ENCODE assay signal across 1 cellular context in the genomic region with DNA sequence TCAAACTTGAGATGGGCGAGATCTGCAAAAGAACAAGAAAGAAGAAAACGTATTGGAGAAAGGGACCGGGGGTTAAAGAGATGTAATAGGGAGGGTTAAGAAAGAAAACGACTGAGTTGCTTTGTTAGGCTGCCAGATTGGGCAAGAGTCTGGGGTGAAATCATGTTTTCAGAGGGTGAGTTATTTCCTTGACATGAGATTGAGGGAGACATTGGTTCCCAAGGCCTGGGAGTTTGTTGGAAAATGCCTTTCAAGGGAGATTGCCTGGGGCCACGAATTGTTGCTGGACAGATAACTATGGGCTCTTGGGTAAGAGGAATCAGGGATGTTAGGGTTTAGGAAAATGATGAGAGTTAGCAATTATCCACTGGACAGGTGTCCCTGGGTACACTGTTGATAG.
TF ChIP-seq lines count a peak whose summit lies in the region.

No MANE protein-coding gene starts in this region.

TF ChIP-seq in H1, 55 proteins besides CTCF, POLR2A, EP300 and RAD21:
- TF ChIP-seq TAF7 (optimal IDR thresholded peaks at IDR 0.05; ENCODE audit: borderline replicate concordance, low read depth, low read length) (no peak), HDAC6 (IDR thresholded peaks at IDR 0.05; ENCODE audit: low read depth, low read length) (no peak), GABPA (IDR thresholded peaks at IDR 0.05; ENCODE audit: borderline replicate concordance, insufficient read depth, low read length) (no peak), HDAC2 (IDR thresholded peaks at IDR 0.05; ENCODE audit: borderline replicate concordance in 1 of 2, low read depth in 2 of 2, low read length in 2 of 2) (no peak), SIRT6 (IDR thresholded peaks at IDR 0.05; ENCODE audit: low read length) (no peak), TAF1 (IDR thresholded peaks at IDR 0.05; ENCODE audit: low read depth, low read length) (no peak), CTBP2 (IDR thresholded peaks at IDR 0.05; ENCODE audit: borderline replicate concordance, insufficient read depth, insufficient read length, low read length) (no peak), EZH2 (IDR thresholded peaks at IDR 0.05; ENCODE audit: low read depth, low read length, severe bottlenecking) (no peak), MAFK (IDR thresholded peaks at IDR 0.05; ENCODE audit: low read depth, low read length) (no peak), YY1 (IDR thresholded peaks at IDR 0.05; ENCODE audit: low read depth, low read length) (no peak), JUN (IDR thresholded peaks at IDR 0.05; ENCODE audit: low read depth, low read length) (no peak), RBBP5 (IDR thresholded peaks at IDR 0.05; ENCODE audit: borderline replicate concordance, low read depth, low read length) (no peak)
- TF ChIP-seq, protein P1, sequence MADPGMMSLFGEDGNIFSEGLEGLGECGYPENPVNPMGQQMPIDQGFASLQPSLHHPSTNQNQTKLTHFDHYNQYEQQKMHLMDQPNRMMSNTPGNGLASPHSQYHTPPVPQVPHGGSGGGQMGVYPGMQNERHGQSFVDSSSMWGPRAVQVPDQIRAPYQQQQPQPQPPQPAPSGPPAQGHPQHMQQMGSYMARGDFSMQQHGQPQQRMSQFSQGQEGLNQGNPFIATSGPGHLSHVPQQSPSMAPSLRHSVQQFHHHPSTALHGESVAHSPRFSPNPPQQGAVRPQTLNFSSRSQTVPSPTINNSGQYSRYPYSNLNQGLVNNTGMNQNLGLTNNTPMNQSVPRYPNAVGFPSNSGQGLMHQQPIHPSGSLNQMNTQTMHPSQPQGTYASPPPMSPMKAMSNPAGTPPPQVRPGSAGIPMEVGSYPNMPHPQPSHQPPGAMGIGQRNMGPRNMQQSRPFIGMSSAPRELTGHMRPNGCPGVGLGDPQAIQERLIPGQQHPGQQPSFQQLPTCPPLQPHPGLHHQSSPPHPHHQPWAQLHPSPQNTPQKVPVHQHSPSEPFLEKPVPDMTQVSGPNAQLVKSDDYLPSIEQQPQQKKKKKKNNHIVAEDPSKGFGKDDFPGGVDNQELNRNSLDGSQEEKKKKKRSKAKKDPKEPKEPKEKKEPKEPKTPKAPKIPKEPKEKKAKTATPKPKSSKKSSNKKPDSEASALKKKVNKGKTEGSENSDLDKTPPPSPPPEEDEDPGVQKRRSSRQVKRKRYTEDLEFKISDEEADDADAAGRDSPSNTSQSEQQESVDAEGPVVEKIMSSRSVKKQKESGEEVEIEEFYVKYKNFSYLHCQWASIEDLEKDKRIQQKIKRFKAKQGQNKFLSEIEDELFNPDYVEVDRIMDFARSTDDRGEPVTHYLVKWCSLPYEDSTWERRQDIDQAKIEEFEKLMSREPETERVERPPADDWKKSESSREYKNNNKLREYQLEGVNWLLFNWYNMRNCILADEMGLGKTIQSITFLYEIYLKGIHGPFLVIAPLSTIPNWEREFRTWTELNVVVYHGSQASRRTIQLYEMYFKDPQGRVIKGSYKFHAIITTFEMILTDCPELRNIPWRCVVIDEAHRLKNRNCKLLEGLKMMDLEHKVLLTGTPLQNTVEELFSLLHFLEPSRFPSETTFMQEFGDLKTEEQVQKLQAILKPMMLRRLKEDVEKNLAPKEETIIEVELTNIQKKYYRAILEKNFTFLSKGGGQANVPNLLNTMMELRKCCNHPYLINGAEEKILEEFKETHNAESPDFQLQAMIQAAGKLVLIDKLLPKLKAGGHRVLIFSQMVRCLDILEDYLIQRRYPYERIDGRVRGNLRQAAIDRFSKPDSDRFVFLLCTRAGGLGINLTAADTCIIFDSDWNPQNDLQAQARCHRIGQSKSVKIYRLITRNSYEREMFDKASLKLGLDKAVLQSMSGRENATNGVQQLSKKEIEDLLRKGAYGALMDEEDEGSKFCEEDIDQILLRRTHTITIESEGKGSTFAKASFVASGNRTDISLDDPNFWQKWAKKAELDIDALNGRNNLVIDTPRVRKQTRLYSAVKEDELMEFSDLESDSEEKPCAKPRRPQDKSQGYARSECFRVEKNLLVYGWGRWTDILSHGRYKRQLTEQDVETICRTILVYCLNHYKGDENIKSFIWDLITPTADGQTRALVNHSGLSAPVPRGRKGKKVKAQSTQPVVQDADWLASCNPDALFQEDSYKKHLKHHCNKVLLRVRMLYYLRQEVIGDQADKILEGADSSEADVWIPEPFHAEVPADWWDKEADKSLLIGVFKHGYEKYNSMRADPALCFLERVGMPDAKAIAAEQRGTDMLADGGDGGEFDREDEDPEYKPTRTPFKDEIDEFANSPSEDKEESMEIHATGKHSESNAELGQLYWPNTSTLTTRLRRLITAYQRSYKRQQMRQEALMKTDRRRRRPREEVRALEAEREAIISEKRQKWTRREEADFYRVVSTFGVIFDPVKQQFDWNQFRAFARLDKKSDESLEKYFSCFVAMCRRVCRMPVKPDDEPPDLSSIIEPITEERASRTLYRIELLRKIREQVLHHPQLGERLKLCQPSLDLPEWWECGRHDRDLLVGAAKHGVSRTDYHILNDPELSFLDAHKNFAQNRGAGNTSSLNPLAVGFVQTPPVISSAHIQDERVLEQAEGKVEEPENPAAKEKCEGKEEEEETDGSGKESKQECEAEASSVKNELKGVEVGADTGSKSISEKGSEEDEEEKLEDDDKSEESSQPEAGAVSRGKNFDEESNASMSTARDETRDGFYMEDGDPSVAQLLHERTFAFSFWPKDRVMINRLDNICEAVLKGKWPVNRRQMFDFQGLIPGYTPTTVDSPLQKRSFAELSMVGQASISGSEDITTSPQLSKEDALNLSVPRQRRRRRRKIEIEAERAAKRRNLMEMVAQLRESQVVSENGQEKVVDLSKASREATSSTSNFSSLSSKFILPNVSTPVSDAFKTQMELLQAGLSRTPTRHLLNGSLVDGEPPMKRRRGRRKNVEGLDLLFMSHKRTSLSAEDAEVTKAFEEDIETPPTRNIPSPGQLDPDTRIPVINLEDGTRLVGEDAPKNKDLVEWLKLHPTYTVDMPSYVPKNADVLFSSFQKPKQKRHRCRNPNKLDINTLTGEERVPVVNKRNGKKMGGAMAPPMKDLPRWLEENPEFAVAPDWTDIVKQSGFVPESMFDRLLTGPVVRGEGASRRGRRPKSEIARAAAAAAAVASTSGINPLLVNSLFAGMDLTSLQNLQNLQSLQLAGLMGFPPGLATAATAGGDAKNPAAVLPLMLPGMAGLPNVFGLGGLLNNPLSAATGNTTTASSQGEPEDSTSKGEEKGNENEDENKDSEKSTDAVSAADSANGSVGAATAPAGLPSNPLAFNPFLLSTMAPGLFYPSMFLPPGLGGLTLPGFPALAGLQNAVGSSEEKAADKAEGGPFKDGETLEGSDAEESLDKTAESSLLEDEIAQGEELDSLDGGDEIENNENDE (IDR thresholded peaks at IDR 0.05; ENCODE audit: insufficient replicate concordance, low read length) = no peak
